8 cellular contexts compared by ENCODE assay signal in the genomic region with DNA sequence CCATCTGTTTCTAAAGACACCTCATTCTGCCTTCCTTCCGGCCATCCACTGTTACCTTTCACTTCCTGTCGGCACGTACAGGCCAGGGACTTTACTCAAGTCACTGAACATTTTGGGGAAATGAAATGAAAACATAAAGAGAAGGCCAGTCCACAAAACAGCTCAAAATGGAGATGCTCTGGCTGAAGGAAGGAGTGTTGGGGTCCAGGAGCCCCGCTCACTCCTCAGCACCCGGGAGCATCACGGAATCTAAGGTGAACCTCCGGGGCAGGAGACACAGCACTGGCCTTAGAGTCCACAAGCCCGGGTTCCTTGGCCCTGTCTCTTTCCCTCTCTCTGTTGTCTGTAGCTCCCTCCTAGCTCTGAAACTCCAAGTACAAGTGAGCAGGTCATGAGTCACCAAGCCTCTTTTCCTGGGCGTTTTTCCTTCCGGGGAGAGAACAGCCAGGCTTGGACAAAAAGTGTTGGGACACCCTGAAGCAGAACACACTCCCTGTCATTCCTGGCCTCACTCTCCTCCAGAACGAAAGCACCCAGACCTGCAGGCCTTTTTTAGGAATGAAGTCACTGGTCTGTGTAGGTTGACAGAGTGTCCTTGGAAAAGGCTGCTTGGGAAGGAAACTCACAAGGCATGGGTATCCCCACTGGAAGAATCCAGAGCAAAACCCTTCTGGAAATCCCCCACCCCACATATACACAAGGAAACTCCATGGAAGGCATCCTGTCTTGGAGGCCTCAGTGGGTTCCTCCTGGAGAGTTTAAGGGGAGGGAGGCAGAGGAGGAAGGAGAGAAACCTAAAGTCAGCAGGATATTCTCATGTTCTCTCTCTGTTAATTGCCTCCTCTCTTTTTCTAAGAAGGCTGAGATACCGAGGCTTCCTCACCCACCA.
DNase-seq lines count a peak whose midpoint lies in the region; ATAC-seq and TF ChIP-seq lines count a peak whose summit lies in the region.

No MANE protein-coding gene starts in this region.

- H3K27ac Mint-ChIP-seq in activated naive CD8-positive, alpha-beta T cell treated with anti-CD3 and anti-CD28 coated beads for 36 hours = no peak overlapping the region

- no peak overlapping the region for H3K4me3 ChIP-seq in prostate gland

- H3K27me3 Mint-ChIP-seq in activated naive CD8-positive, alpha-beta T cell treated with anti-CD3 and anti-CD28 coated beads for 36 hours = no peaks in the 10 kb centered on the region

- ATAC-seq in foreskin keratinocyte = peak; percentile 70
- no peak for ATAC-seq in HG03108 (IDR thresholded peaks at IDR 0.05; ENCODE audit: unreplicated experiment)

- no peaks in the 10 kb centered on the region for H3K27me3 ChIP-seq in foreskin keratinocyte
- no peaks in the 10 kb centered on the region for H3K27me3 ChIP-seq in prostate gland (replicated peaks; ENCODE audit: insufficient read depth)

- intact Hi-C loops in prostate gland (cut with DNase I) = loop anchor here (5.0 kb wide), 2 partner anchors 245 to 300 kb away; a partner anchor contains a TSS

- H3K4me1 ChIP-seq in foreskin keratinocyte = peaks cover 58% of the 10 kb centered on the region
- peaks cover 39% of the 10 kb centered on the region for H3K4me1 ChIP-seq in prostate gland (replicated peaks)

- H3K36me3 Mint-ChIP-seq in activated naive CD8-positive, alpha-beta T cell treated with anti-CD3 and anti-CD28 coated beads for 36 hours = no peaks in the 10 kb centered on the region

- no peaks in the 10 kb centered on the region for H3K9me3 ChIP-seq in prostate gland

- TF ChIP-seq CTCF in foreskin keratinocyte (conservative IDR thresholded peaks at IDR 0.05) (peak; percentile 35), prostate gland (IDR thresholded peaks at IDR 0.05) (no peak)

- WGBS in prostate gland = 52% methylated on average over 12 of the region's 12 CpGs

- TF ChIP-seq POLR2A in prostate gland (IDR thresholded peaks at IDR 0.05) = no peak

- DNase-seq in Caki2 (ENCODE audit: low read depth) (peak; percentile 72), SW 1271 (lab: John Stamatoyannopoulos, UW) (peak; percentile 50 to 82), foreskin keratinocyte (peak; percentile 99 to 100), prostate gland (ENCODE audit: low spot score) (peak; percentile 42), SHP77 (lab: John Stamatoyannopoulos, UW) (no peak), OCI-M1 (lab: John Stamatoyannopoulos, UW) (no peak)
- no peak for DNase-seq in activated naive CD8-positive, alpha-beta T cell treated with anti-CD3 and anti-CD28 coated beads for 36 hours

- H3K4me1 Mint-ChIP-seq in activated naive CD8-positive, alpha-beta T cell treated with anti-CD3 and anti-CD28 coated beads for 36 hours = no peaks in the 10 kb centered on the region

- H3K36me3 ChIP-seq in prostate gland = no peaks in the 10 kb centered on the region

- peak overlapping the region; percentile 100 for H3K27ac ChIP-seq in foreskin keratinocyte
- H3K27ac ChIP-seq in prostate gland = peak overlapping the region; percentile 81 to 84

- H3K4me3 Mint-ChIP-seq in activated naive CD8-positive, alpha-beta T cell treated with anti-CD3 and anti-CD28 coated beads for 36 hours = no peak overlapping the region

- H3K9me3 Mint-ChIP-seq in activated naive CD8-positive, alpha-beta T cell treated with anti-CD3 and anti-CD28 coated beads for 36 hours = no peaks in the 10 kb centered on the region

- in situ Hi-C loops in Caki2 (cut with HindIII; ENCODE audit: low pct_unique_long_range_greater_than_20kb, low sequenced_read_pairs) = no loop called here

Comparison
In these comparisons a context has a peak if more than half of its experiments do, and no peak if none do; other contexts are left out.
1. DNase-seq: peak in Caki2 (single experiment), SW 1271 (2 of 2), foreskin keratinocyte (2 of 2) and prostate gland (single experiment); none in SHP77 (0 of 2), OCI-M1 (single experiment) and activated naive CD8-positive, alpha-beta T cell treated with anti-CD3 and anti-CD28 coated beads for 36 hours (single experiment).